In genomic region chr16:8575399-8575798, GRCh38 we compare ENCODE assay signal across 26 cellular contexts. TPM values are rescaled to one million over a fixed set of nuclear protein-coding genes. Genes with fewer than 3 reads are reported as not detected.
DNase-seq lines count a peak whose midpoint lies in the region; ATAC-seq and TF ChIP-seq lines count a peak whose summit lies in the region.
"Had no signal": no experiment of that assay in that cellular context is flagged by ENCODE, and none has a peak within 500 bp of the region (broad histone marks: within the 10 kb centered on the region; RNA-seq: fewer than 3 reads in every experiment).

No MANE protein-coding gene starts in this region.

- no peaks in the 10 kb centered on the region for H3K27me3 Mint-ChIP-seq in WTC11 (ENCODE audit: low read depth)

- H3K4me1 ChIP-seq in A673 (ENCODE audit: insufficient read depth, low read length, poor library complexity, severe bottlenecking) (peaks cover 59% of the 10 kb centered on the region), esophagus muscularis mucosa (peaks cover 6 to 17% (median 14%) of the 10 kb centered on the region in 4 donors)
- H3K4me1 ChIP-seq: BE2C had no signal

- no peaks in the 10 kb centered on the region for H3K9me3 ChIP-seq in A673 (ENCODE audit: low read depth, low read length, poor library complexity, severe bottlenecking)
- no peaks in the 10 kb centered on the region for H3K9me3 ChIP-seq in esophagus muscularis mucosa
- H3K9me3 ChIP-seq: BE2C; BLaER1 treated with 17β-estradiol and CSF1 and Interleukin-3, amounts not matched to agents 10 nM and 100 nM had no signal

- H3K27me3 ChIP-seq in A673 (replicated peaks; ENCODE audit: insufficient read depth, low read depth, low read length, poor library complexity) (no peaks in the 10 kb centered on the region), esophagus muscularis mucosa (peaks cover 0 to 45% (median 6%) of the 10 kb centered on the region in 4 donors)
- H3K27me3 ChIP-seq: BLaER1 treated with 17β-estradiol and CSF1 and Interleukin-3, amounts not matched to agents 10 nM and 100 nM had no signal

- TF ChIP-seq POLR2A in esophagus muscularis mucosa (IDR thresholded peaks at IDR 0.05; ENCODE audit: low read depth) = no peak

- H3K4me3 Mint-ChIP-seq in WTC11 = no peak overlapping the region
- H3K4me3 Mint-ChIP-seq: CD14-positive monocyte; CD4-positive, alpha-beta T cell; CD8-positive, alpha-beta memory T cell; GM23338; H9 had no signal

- peaks cover 22% of the 10 kb centered on the region for H3K36me3 ChIP-seq in A673 (ENCODE audit: insufficient read depth, low read length, poor library complexity, severe bottlenecking)
- no peaks in the 10 kb centered on the region for H3K36me3 ChIP-seq in esophagus muscularis mucosa
- H3K36me3 ChIP-seq: BE2C; BLaER1 treated with 17β-estradiol and CSF1 and Interleukin-3, amounts not matched to agents 10 nM and 100 nM had no signal

- no peaks in the 10 kb centered on the region for H3K36me3 Mint-ChIP-seq in WTC11
- H3K36me3 Mint-ChIP-seq: CD14-positive monocyte; CD8-positive, alpha-beta memory T cell had no signal

- no peak for TF ChIP-seq EP300 in esophagus muscularis mucosa (IDR thresholded peaks at IDR 0.05)

- WGBS in esophagus muscularis mucosa = 74% methylated on average over 2 of the region's 2 CpGs

- CTCF ChIA-PET in A673 (lab: Charles Lee) = no interaction called here
- CTCF ChIA-PET in WTC11 (lab: Charles Lee) = interaction anchor here (0.6 to 8.6 kb wide), 2 partner anchors 60 to 201 kb away, joined by 3 to 132 read pairs; no protein-coding TSS in a partner anchor

- peaks cover 20% of the 10 kb centered on the region for H3K4me1 Mint-ChIP-seq in WTC11
- H3K4me1 Mint-ChIP-seq: CD8-positive, alpha-beta memory T cell had no signal

- intact Hi-C loops in A673 (cut with micrococcal nuclease; ENCODE audit: unreplicated experiment) (loop anchor here (5.0 to 10.0 kb wide), 4 partner anchors 62 to 559 kb away; partner anchors contain the start of gene HAPSTR1), esophagus muscularis mucosa (cut with DNase I) (no loop called here)

- H3K27ac ChIP-seq in A673 (ENCODE audit: low read depth, low read length, poor library complexity, severe bottlenecking) (peak overlapping the region; percentile 100), coronary artery (no peak overlapping the region), esophagus muscularis mucosa (replicated peaks in 1 of 4) (no peak overlapping the region)
- H3K27ac ChIP-seq: 22Rv1; BLaER1 treated with 17β-estradiol and CSF1 and Interleukin-3, amounts not matched to agents 10 nM and 100 nM had no signal

- no TSS peak for BruUV-seq in A673 (replicated peaks; lab: Mats Ljungman, UMichigan)

- DNase-seq in DMS53 (lab: John Stamatoyannopoulos, UW) (peak; percentile 57), DMS53 treated with DMSO at 0.1 percent for 48 hours (lab: John Stamatoyannopoulos, UW; ENCODE audit: unreplicated experiment) (no peak), A673 (ENCODE audit: low spot score) (no peak), NCI-H69 (lab: John Stamatoyannopoulos, UW) (peak; percentile 9), WTC11 (ENCODE audit: low spot score) (no peak), coronary artery (ENCODE audit: low spot score) (no peak), esophagus muscularis mucosa (ENCODE audit: extremely low spot score) (no peak)
- DNase-seq in activated CD4-positive, alpha-beta T cell treated with anti-CD3 and anti-CD28 coated beads, Interleukin-2, amount 50 U/mL, for 1 hour = no peak
- DNase-seq: ACHN; AML-193; BE2C; CD4-positive, alpha-beta T cell; CD8-positive, alpha-beta memory T cell; COR-L47; DMS153; DMS79 treated with DMSO at 0.1 percent for 48 hours; GF-D8; H9 had no signal

- no peak overlapping the region for H3K27ac Mint-ChIP-seq in WTC11
- H3K27ac Mint-ChIP-seq: CD14-positive monocyte; CD4-positive, alpha-beta T cell; CD8-positive, alpha-beta memory T cell; GM23338 had no signal

- H3K4me3 ChIP-seq in A673 (ENCODE audit: low read depth, low read length, poor library complexity, severe bottlenecking) (peak overlapping the region; percentile 28), coronary artery (no peak overlapping the region), esophagus muscularis mucosa (no peak overlapping the region)
- H3K4me3 ChIP-seq: BLaER1 treated with 17β-estradiol and CSF1 and Interleukin-3, amounts not matched to agents 10 nM and 100 nM; GM23338 had no signal

- TF ChIP-seq CTCF in A673 (conservative IDR thresholded peaks at IDR 0.05; ENCODE audit: low read depth, low read length) (no peak), WTC11 (IDR thresholded peaks at IDR 0.05) (no peak), coronary artery (IDR thresholded peaks at IDR 0.05) (no peak), esophagus muscularis mucosa (IDR thresholded peaks at IDR 0.05) (no peak)

- ATAC-seq in WTC11 = no peak
- ATAC-seq: GM23338, HCT116 had no signal

- peaks cover 4% of the 10 kb centered on the region for H3K9me3 Mint-ChIP-seq in WTC11
- H3K9me3 Mint-ChIP-seq: CD4-positive, alpha-beta T cell; CD8-positive, alpha-beta memory T cell had no signal

- POLR2A ChIA-PET in A673 (lab: Charles Lee; ENCODE audit: low non-redundant PET) = interaction anchor here (0.6 to 1.0 kb wide), 2 partner anchors 8 to 305 kb away, joined by 3 to 5 read pairs; no protein-coding TSS in a partner anchor
- POLR2A ChIA-PET in WTC11 (lab: Charles Lee) = no interaction called here

TF ChIP-seq in WTC11, 78 proteins besides CTCF, POLR2A, EP300 and RAD21:
- TF ChIP-seq ZNF121 (CRISPR knock-in tag; IDR thresholded peaks at IDR 0.05) = no peak
- TF ChIP-seq KAT7 (CRISPR knock-in tag; IDR thresholded peaks at IDR 0.05; ENCODE audit: borderline replicate concordance) = no peak
- TF ChIP-seq GABPB1 (CRISPR knock-in tag; IDR thresholded peaks at IDR 0.05) = peak; percentile 95

RNA-seq across cellular contexts. Expression of gene TMEM114, which starts 14.9 kb away (rescaled TPM):
- total RNA-seq in A673 (2021) = 0.86 and 1.8 TPM in 2 replicates
- 0.37 to 1.1 TPM (median 0.60 TPM) in 3 replicates for total RNA-seq in WTC11 (2021)
- not detected for total RNA-seq in esophagus muscularis mucosa
- total RNA-seq: CD4-positive, alpha-beta T cell; CD8-positive, alpha-beta memory T cell; Daoy; G401; H4 had no signal

RNA-seq across cellular contexts. Expression of gene METTL22, which starts 46.1 kb away (rescaled TPM):
- total RNA-seq in A673 (2021) (91.2 and 116 TPM in 2 replicates), WTC11 (2021) (48.1 to 82.0 TPM (median 52.9 TPM) in 3 replicates), esophagus muscularis mucosa (10 to 100 TPM; 22.5 to 24.5 (median 23.4) TPM)

Comparison
In these comparisons a context has a peak if more than half of its experiments do, and no peak if none do; other contexts are left out.
1. DNase-seq: peak in DMS53 (single experiment) and NCI-H69 (single experiment); none in DMS53 treated with DMSO at 0.1 percent for 48 hours (single experiment), A673 (single experiment), WTC11 (single experiment), activated CD4-positive, alpha-beta T cell treated with anti-CD3 and anti-CD28 coated beads, Interleukin-2, amount 50 U/mL, for 1 hour (single experiment), coronary artery (single experiment) and esophagus muscularis mucosa (single experiment).